In the genomic region with DNA sequence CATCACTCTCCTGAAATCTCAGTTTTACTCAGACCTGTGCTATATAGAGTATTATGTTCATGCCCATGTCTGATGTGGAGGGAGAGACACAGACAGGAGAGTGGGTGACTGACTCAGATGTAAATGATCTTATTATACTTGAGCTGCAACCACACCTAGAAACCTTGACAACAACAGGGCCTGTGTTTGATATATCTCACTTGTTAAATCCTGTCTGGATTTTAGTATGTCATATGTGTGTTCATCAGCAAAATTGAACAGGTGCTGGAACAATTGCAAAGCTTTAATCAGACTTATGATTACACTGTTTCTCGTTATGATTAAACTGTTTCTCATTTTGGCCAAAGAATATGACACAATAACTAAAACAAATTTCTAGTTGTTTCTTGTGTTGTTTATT, we compare ENCODE assay signal across 11 cellular contexts. TPM values are rescaled to one million over a fixed set of nuclear protein-coding genes. Genes with fewer than 3 reads are reported as not detected.
DNase-seq lines count a peak whose midpoint lies in the region; FAIRE-seq and TF ChIP-seq lines count a peak whose summit lies in the region.
"Had no signal": no experiment of that assay in that cellular context is flagged by ENCODE, and none has a peak within 500 bp of the region (broad histone marks: within the 10 kb centered on the region; RNA-seq: fewer than 3 reads in every experiment).

No MANE protein-coding gene starts in this region.

- 0 to 36% (median 19%) methylated on average over 1 of the region's 1 CpG for WGBS in small intestine, 3 donors

- FAIRE-seq in bronchial epithelial cell (lab: Jason Lieb, UNC) (no peak), small intestine (lab: Jason Lieb, UNC) (no peak)
- FAIRE-seq: H1 had no signal

- H3K4me3 ChIP-seq in bronchial epithelial cell (ENCODE audit: low read depth, low read length): no peak overlapping the region
- no peak overlapping the region for H3K4me3 ChIP-seq in small intestine (ENCODE audit: low read depth in 1 of 2, low read length in 2 of 2)

- H3K36me3 ChIP-seq in bronchial epithelial cell (ENCODE audit: control insufficient read depth, insufficient read depth, low read length) (no peaks in the 10 kb centered on the region), small intestine (ENCODE audit: control insufficient read depth in 2 of 2, insufficient read depth in 2 of 2, low read length in 2 of 2) (no peaks in the 10 kb centered on the region)

- no peak for TF ChIP-seq CTCF in bronchial epithelial cell (IDR thresholded peaks at IDR 0.05; ENCODE audit: insufficient read depth, low read length, severe bottlenecking)

- H3K27me3 ChIP-seq in bronchial epithelial cell (ENCODE audit: control insufficient read depth, insufficient read depth, low read length) (no peaks in the 10 kb centered on the region), small intestine (ENCODE audit: control insufficient read depth in 2 of 2, insufficient read depth in 2 of 2, low read length in 2 of 2) (no peaks in the 10 kb centered on the region)

- no peak overlapping the region for H3K27ac ChIP-seq in small intestine (ENCODE audit: low read depth in 1 of 2, low read length in 1 of 2)

- H3K9me3 ChIP-seq in small intestine (ENCODE audit: control insufficient read depth, low read depth): no peaks in the 10 kb centered on the region

- DNase-seq in activated CD4-positive, alpha-beta T cell treated with anti-CD3 and anti-CD28 coated beads for 48 hours: peak; percentile 46
- DNase-seq in activated CD4-positive, alpha-beta T cell treated with anti-CD3 and anti-CD28 coated beads for 1 hour: no peak
- DNase-seq in NCI-H774 (lab: John Stamatoyannopoulos, UW) (peak; percentile 15), bronchial epithelial cell (ENCODE audit: low read depth) (peak; percentile 99), small intestine (peak; percentile 50), NCI-H1930 (lab: John Stamatoyannopoulos, UW) (no peak), D341Med (ENCODE audit: low spot score) (no peak)
- no peak for DNase-seq in activated CD8-positive, alpha-beta memory T cell treated with anti-CD3 and anti-CD28 coated beads, Interleukin-2, amount 50 U/mL, for 48 hours
- DNase-seq: COR-L47, NCI-H510A had no signal

- peaks cover 3 to 6% of the 10 kb centered on the region in 2 donors for H3K4me1 ChIP-seq in small intestine (ENCODE audit: control insufficient read depth in 2 of 2, insufficient read depth in 1 of 2, low read depth in 1 of 2, low read length in 1 of 2)

RNA-seq across cellular contexts. Expression of gene DIP2B, which starts 37.7 kb away (rescaled TPM):
- 21.1 and 25.5 TPM in 2 replicates for total RNA-seq in bronchial epithelial cell
- 1 to 10 TPM; 6.3 to 7.4 (median 6.5) TPM for polyA plus RNA-seq in small intestine

Comparison
In these comparisons a context has a peak if more than half of its experiments do, and no peak if none do; other contexts are left out.
1. DNase-seq: peak in activated CD4-positive, alpha-beta T cell treated with anti-CD3 and anti-CD28 coated beads for 48 hours (single experiment), NCI-H774 (single experiment), bronchial epithelial cell (single experiment) and small intestine (single experiment); none in activated CD4-positive, alpha-beta T cell treated with anti-CD3 and anti-CD28 coated beads for 1 hour (single experiment), activated CD8-positive, alpha-beta memory T cell treated with anti-CD3 and anti-CD28 coated beads, Interleukin-2, amount 50 U/mL, for 48 hours (single experiment), NCI-H1930 (0 of 2) and D341Med (single experiment).